8 cellular contexts compared by ENCODE assay signal in genomic region chr5:178839319-178839704, GRCh38. TPM values are rescaled to one million over a fixed set of nuclear protein-coding genes. Genes with fewer than 3 reads are reported as not detected.
DNase-seq lines count a peak whose midpoint lies in the region; ATAC-seq and TF ChIP-seq lines count a peak whose summit lies in the region.

No MANE protein-coding gene starts in this region.

- H4K91ac ChIP-seq in neuronal stem cell (ENCODE audit: low read depth, low read length, poor library complexity) = no peak overlapping the region

- CTCF ChIA-PET in activated CD4-positive, alpha-beta memory T cell treated with anti-CD3 and anti-CD28 coated beads for 36 hours (lab: Charles Lee) = interaction anchor here (1.0 kb wide), 1 partner anchor 13 kb away, joined by 3 read pairs; no protein-coding TSS in a partner anchor

- H3K27ac Mint-ChIP-seq in activated CD4-positive, alpha-beta memory T cell treated with anti-CD3 and anti-CD28 coated beads for 36 hours = no peak overlapping the region

- no peaks in the 10 kb centered on the region for H3K36me3 ChIP-seq in DND-41 (ENCODE audit: insufficient read depth, low read length)
- H3K36me3 ChIP-seq in neuronal stem cell (replicated peaks in 1 of 2; ENCODE audit: control insufficient read depth in 2 of 2, insufficient read depth in 2 of 2, low read length in 2 of 2) = no peaks in the 10 kb centered on the region
- no peaks in the 10 kb centered on the region for H3K36me3 ChIP-seq in aorta (ENCODE audit: control insufficient read depth in 1 of 2, insufficient read depth in 2 of 2, low read length in 1 of 2)

- no peak overlapping the region for H3K9ac ChIP-seq in DND-41 (ENCODE audit: low read depth, low read length)
- H3K9ac ChIP-seq in neuronal stem cell (ENCODE audit: low read depth, low read length, poor library complexity) = no peak overlapping the region

- DNase-seq in DND-41 = peak; percentile 58
- DNase-seq in NCI-H1092 (lab: John Stamatoyannopoulos, UW) = peak; percentile 18
- DNase-seq in activated CD4-positive, alpha-beta memory T cell treated with anti-CD3 and anti-CD28 coated beads for 36 hours = peak; percentile 71
- DNase-seq in neuronal stem cell (ENCODE audit: low spot score) = no peak
- DNase-seq in aorta = peak; percentile 75 to 84
- no peak for DNase-seq in DMS79 treated with DMSO at 0.1 percent for 48 hours (lab: John Stamatoyannopoulos, UW)

- H2BK120ac ChIP-seq in neuronal stem cell (ENCODE audit: low read depth, low read length) = no peak overlapping the region

- POLR2A ChIA-PET in activated CD4-positive, alpha-beta memory T cell treated with anti-CD3 and anti-CD28 coated beads for 36 hours (lab: Charles Lee) = no interaction called here

- H3K9me3 ChIP-seq in DND-41 (ENCODE audit: insufficient read depth, low read length, severe bottlenecking) = no peaks in the 10 kb centered on the region
- H3K9me3 ChIP-seq in neuronal stem cell (replicated peaks in 1 of 2; ENCODE audit: control insufficient read depth in 2 of 2, insufficient read depth in 1 of 2, low read depth in 1 of 2, low read length in 2 of 2) = peaks cover 0 to 5% of the 10 kb centered on the region in 2 donors
- H3K9me3 ChIP-seq in aorta (ENCODE audit: control insufficient read depth, low read length) = no peaks in the 10 kb centered on the region

- TF ChIP-seq CTCF in DND-41 (IDR thresholded peaks at IDR 0.05; ENCODE audit: borderline replicate concordance, extremely low read depth, low read length, poor library complexity, severe bottlenecking) = peak; percentile 74

- no peaks in the 10 kb centered on the region for H3K79me2 ChIP-seq in DND-41 (ENCODE audit: insufficient read depth, low read length)

- no peaks in the 10 kb centered on the region for H3K36me3 Mint-ChIP-seq in activated CD4-positive, alpha-beta memory T cell treated with anti-CD3 and anti-CD28 coated beads for 36 hours

- peak; percentile 80 for ATAC-seq in DND-41 (ENCODE audit: insufficient read depth, low read depth)
- ATAC-seq in esophagus mucosa = peak; percentile 97
- ATAC-seq in aorta (ENCODE audit: low FRiP score) = peak; percentile 56
- no peak for ATAC-seq in GM21786 (IDR thresholded peaks at IDR 0.05; ENCODE audit: unreplicated experiment)

- H3K18ac ChIP-seq in neuronal stem cell (ENCODE audit: low read length) = no peak overlapping the region

- H3K4me2 ChIP-seq in DND-41 (ENCODE audit: insufficient read depth, low read length) = no peak overlapping the region
- H3K4me2 ChIP-seq in neuronal stem cell (ENCODE audit: insufficient read depth, low read length, poor library complexity, severe bottlenecking) = no peak overlapping the region

- no peaks in the 10 kb centered on the region for H3K27me3 ChIP-seq in DND-41 (ENCODE audit: insufficient read depth, low read length, poor library complexity)
- no peaks in the 10 kb centered on the region for H3K27me3 ChIP-seq in neuronal stem cell (ENCODE audit: control insufficient read depth in 3 of 3, insufficient read depth in 3 of 3, low read depth in 1 of 3, low read length in 3 of 3)
- H3K27me3 ChIP-seq in aorta (ENCODE audit: control insufficient read depth in 1 of 2, insufficient read depth in 2 of 2, low read length in 1 of 2) = no peaks in the 10 kb centered on the region

- H4K20me1 ChIP-seq in DND-41 (ENCODE audit: insufficient read depth, low read length) = no peaks in the 10 kb centered on the region

- no peak overlapping the region for H3K4ac ChIP-seq in neuronal stem cell (ENCODE audit: low read length)

- H3K4me1 ChIP-seq in DND-41 (ENCODE audit: insufficient read depth, low read length) (no peaks in the 10 kb centered on the region), neuronal stem cell (ENCODE audit: control insufficient read depth in 2 of 2, insufficient read depth in 1 of 2, low read depth in 1 of 2, low read length in 2 of 2) (no peaks in the 10 kb centered on the region), aorta (ENCODE audit: control insufficient read depth in 1 of 2, insufficient read depth in 2 of 2, low read length in 2 of 2) (no peaks in the 10 kb centered on the region)

- no peak overlapping the region for H3K4me3 Mint-ChIP-seq in activated CD4-positive, alpha-beta memory T cell treated with anti-CD3 and anti-CD28 coated beads for 36 hours

- H3K27me3 Mint-ChIP-seq in activated CD4-positive, alpha-beta memory T cell treated with anti-CD3 and anti-CD28 coated beads for 36 hours = peaks cover 2% of the 10 kb centered on the region

- H2BK15ac ChIP-seq in neuronal stem cell (ENCODE audit: low read length) = no peak overlapping the region

- no CpG with 5 or more reads among the region's 6 CpGs for WGBS in neuronal stem cell (ENCODE audit: extremely low coverage in 2 of 2, insufficient read length in 2 of 2, insufficient replicate concordance in 1 of 2), 2 donors
- WGBS in aorta, 2 donors = 21 to 24% methylated on average over 6 of the region's 6 CpGs

- no peaks in the 10 kb centered on the region for H3K79me1 ChIP-seq in neuronal stem cell (ENCODE audit: low read depth, low read length)

- H3K4me1 Mint-ChIP-seq in activated CD4-positive, alpha-beta memory T cell treated with anti-CD3 and anti-CD28 coated beads for 36 hours (ENCODE audit: low read depth) = no peaks in the 10 kb centered on the region

- no peaks in the 10 kb centered on the region for H3K9me3 Mint-ChIP-seq in activated CD4-positive, alpha-beta memory T cell treated with anti-CD3 and anti-CD28 coated beads for 36 hours

- H2BK12ac ChIP-seq in neuronal stem cell (ENCODE audit: low read length) = no peak overlapping the region

- no peak overlapping the region for H2AFZ ChIP-seq in DND-41 (ENCODE audit: low read depth, low read length)
- H2AFZ ChIP-seq in neuronal stem cell (ENCODE audit: low read length) = peak overlapping the region; percentile 29

- H3K4me3 ChIP-seq in DND-41 (ENCODE audit: low read depth in 1 of 2, low read length in 2 of 2) (no peak overlapping the region), neuronal stem cell (ENCODE audit: low read length in 2 of 2) (no peak overlapping the region), aorta (ENCODE audit: low read length in 2 of 2) (no peak overlapping the region)

- no peak overlapping the region for H4K8ac ChIP-seq in neuronal stem cell (ENCODE audit: low read depth, low read length)

- no peak overlapping the region for H3K27ac ChIP-seq in DND-41 (ENCODE audit: low read length)
- H3K27ac ChIP-seq in neuronal stem cell (replicated peaks; ENCODE audit: low read length) = no peak overlapping the region
- H3K27ac ChIP-seq in aorta (ENCODE audit: low read depth in 1 of 2, low read length in 2 of 2) = no peak overlapping the region

- no peak overlapping the region for H2BK5ac ChIP-seq in neuronal stem cell (ENCODE audit: low read length)

- intact Hi-C loops in activated CD4-positive, alpha-beta memory T cell treated with anti-CD3 and anti-CD28 coated beads for 36 hours (cut with micrococcal nuclease) = loop anchor here (1.0 to 5.0 kb wide), 2 partner anchors 109 to 557 kb away; partner anchors contain the start of gene ZNF354A
- intact Hi-C loops in aorta (cut with DNase I) = no loop called here

- no peak overlapping the region for H2AK5ac ChIP-seq in neuronal stem cell (ENCODE audit: low read depth, low read length)

- H3K14ac ChIP-seq in neuronal stem cell (ENCODE audit: low read length) = no peak overlapping the region

- no peak overlapping the region for H3K23ac ChIP-seq in neuronal stem cell (ENCODE audit: low read depth, low read length, poor library complexity)

RNA-seq across cellular contexts. Expression of gene ZNF354B, which starts 20.4 kb away (rescaled TPM):
- 10 to 100 TPM in 1 of 2 experiments, 1 to 10 TPM in 1; 8.7 to 12.6 TPM for total RNA-seq in activated CD4-positive, alpha-beta memory T cell treated with anti-CD3 and anti-CD28 coated beads for 36 hours
- total RNA-seq in esophagus mucosa (4.9 TPM), aorta (10 to 100 TPM; 14.4 to 22.9 TPM)
- 11.4 TPM for polyA plus RNA-seq in neuronal stem cell (2013, experiment 1 of 2)
- 11.0 TPM for polyA plus RNA-seq in neuronal stem cell (2013, experiment 2 of 2)
- 10 to 100 TPM in 1 of 2 donors, 1 to 10 TPM in 1; 2.3 to 16.6 TPM for polyA plus RNA-seq in aorta

RNA-seq across cellular contexts. Expression of gene ZFP2, which starts 56.4 kb away (rescaled TPM):
- under 1 TPM; 0.27 to 0.40 TPM for total RNA-seq in activated CD4-positive, alpha-beta memory T cell treated with anti-CD3 and anti-CD28 coated beads for 36 hours
- total RNA-seq in esophagus mucosa = 0.08 TPM
- 3.5 TPM for polyA plus RNA-seq in neuronal stem cell (2013, experiment 1 of 2)
- polyA plus RNA-seq in neuronal stem cell (2013, experiment 2 of 2) = 3.6 TPM
- total RNA-seq in aorta = 1 to 10 TPM; 1.6 to 3.4 TPM
- polyA plus RNA-seq in aorta = 1 to 10 TPM; 1.6 to 2.6 TPM

Comparison
In these comparisons a context has a peak if more than half of its experiments do, and no peak if none do; other contexts are left out.
1. DNase-seq: peak in DND-41 (single experiment), NCI-H1092 (single experiment), activated CD4-positive, alpha-beta memory T cell treated with anti-CD3 and anti-CD28 coated beads for 36 hours (single experiment) and aorta (2 of 2); none in neuronal stem cell (single experiment) and DMS79 treated with DMSO at 0.1 percent for 48 hours (single experiment).